In genomic region chr15:99452728-99453643, GRCh38 we compare ENCODE assay signal across 8 cellular contexts.
DNase-seq lines count a peak whose midpoint lies in the region; ATAC-seq, FAIRE-seq and TF ChIP-seq lines count a peak whose summit lies in the region.

No MANE protein-coding gene starts in this region.

- H3K4me3 ChIP-seq in foreskin fibroblast (ENCODE audit: low read depth in 1 of 2, low read length in 2 of 2): no peak overlapping the region
- peak overlapping the region; percentile 41 for H3K4me3 ChIP-seq in psoas muscle

- in situ Hi-C loops in ACHN (cut with HindIII; ENCODE audit: low pct_ligation_motif_present, low pct_unique_long_range_greater_than_20kb, low sequenced_read_pairs): no loop called here

- intact Hi-C loops in psoas muscle (cut with DNase I): no loop called here

- TF ChIP-seq CTCF in foreskin fibroblast (IDR thresholded peaks at IDR 0.05; ENCODE audit: low read depth, low read length) (no peak), psoas muscle (IDR thresholded peaks at IDR 0.05) (no peak)

- no peaks in the 10 kb centered on the region for H3K27me3 ChIP-seq in psoas muscle (ENCODE audit: insufficient read depth in 3 of 3, low read length in 2 of 3)

- WGBS in psoas muscle, 3 donors: 67 to 74% (median 72%) methylated on average over 24 of the region's 24 CpGs

- peaks cover 37% of the 10 kb centered on the region for H3K4me1 ChIP-seq in psoas muscle

- ATAC-seq in GM18858 (IDR thresholded peaks at IDR 0.05; ENCODE audit: unreplicated experiment): peak; percentile 83
- ATAC-seq in HG02623 (IDR thresholded peaks at IDR 0.05; ENCODE audit: unreplicated experiment): peak; percentile 73
- ATAC-seq in psoas muscle: peak in 3 of 4 donors; percentile 23 to 40 (median 29)

- no peaks in the 10 kb centered on the region for H3K36me3 ChIP-seq in psoas muscle (ENCODE audit: insufficient read depth in 1 of 2, low read depth in 1 of 2)

- no peak for FAIRE-seq in frontal cortex (lab: Jason Lieb, UNC)

- DNase-seq in NOMO-1 treated with DMSO at 0.1 percent for 48 hours (lab: John Stamatoyannopoulos, UW; ENCODE audit: unreplicated experiment) (peak; percentile 69), foreskin fibroblast (peak; percentile 35 to 72), psoas muscle (peak; percentile 88 to 92), ACHN (no peak), frontal cortex (ENCODE audit: low spot score in 2 of 2) (no peak)
- no peak for DNase-seq in stimulated activated naive CD4-positive, alpha-beta T cell (lab: John Stamatoyannopoulos, UW)

- H3K9me3 ChIP-seq in psoas muscle: no peaks in the 10 kb centered on the region

- peak overlapping the region; percentile 85 for H3K27ac ChIP-seq in psoas muscle

Comparison
In these comparisons a context has a peak if more than half of its experiments do, and no peak if none do; other contexts are left out.
1. ATAC-seq: peak in every context shown above with its lines; median percentile 83 in GM18858; 73 in HG02623; 29 in psoas muscle.
2. DNase-seq: peak in NOMO-1 treated with DMSO at 0.1 percent for 48 hours (single experiment), foreskin fibroblast (2 of 2) and psoas muscle (2 of 2); none in ACHN (single experiment), stimulated activated naive CD4-positive, alpha-beta T cell (0 of 6) and frontal cortex (0 of 2).